Comparison of ENCODE assay signal across 10 cellular contexts in the genomic region with DNA sequence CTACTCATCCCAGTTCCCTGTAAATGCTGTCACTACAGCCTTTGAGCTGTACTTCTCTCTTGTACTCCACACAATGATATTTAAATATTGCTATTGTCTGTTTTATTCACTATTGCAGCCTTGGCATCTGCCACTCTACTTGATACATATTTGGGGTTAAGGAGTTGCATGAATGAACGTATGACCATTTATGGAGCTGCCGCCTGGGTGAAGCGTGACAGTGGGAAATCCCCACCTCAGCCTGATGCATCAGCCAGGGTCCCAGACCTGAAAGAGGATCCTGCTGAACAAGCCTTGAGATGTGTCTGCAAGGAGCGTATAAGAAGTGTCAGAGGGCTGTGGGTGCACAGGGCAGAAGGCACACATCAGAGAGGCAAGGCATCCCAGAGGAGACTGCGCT. TPM values are rescaled to one million over a fixed set of nuclear protein-coding genes. Genes with fewer than 3 reads are reported as not detected.
DNase-seq lines count a peak whose midpoint lies in the region; ATAC-seq, FAIRE-seq and TF ChIP-seq lines count a peak whose summit lies in the region.
"Had no signal": no experiment of that assay in that cellular context is flagged by ENCODE, and none has a peak within 500 bp of the region (broad histone marks: within the 10 kb centered on the region; RNA-seq: fewer than 3 reads in every experiment).

No MANE protein-coding gene starts in this region.

- TF ChIP-seq CTCF in pancreas (IDR thresholded peaks at IDR 0.05) (no peak), colonic mucosa (IDR thresholded peaks at IDR 0.05) (no peak), D721Med (IDR thresholded peaks at IDR 0.05; ENCODE audit: insufficient read depth, missing control alignments) (no peak)

- H3K27ac Mint-ChIP-seq in activated naive CD4-positive, alpha-beta T cell treated with anti-CD3 and anti-CD28 coated beads, Interleukin-2, amount 10 ng/mL, durations not matched to agents 7 days and 5 days = no peak overlapping the region
- H3K27ac Mint-ChIP-seq in stimulated activated effector memory CD8-positive, alpha-beta T cell treated with anti-CD3 and anti-CD28 coated beads, Interleukin-12 subunit alpha, Interleukin-12 subunit beta, amount 100 ng/mL, for 72 hours = peak overlapping the region; percentile 26
- H3K27ac Mint-ChIP-seq: dendritic cell treated with granulocyte-macrophage colony-stimulating factor and Interleukin-4, amounts not matched to agents 40 ng/mL and 50 ng/mL, for 4 days had no signal

- H3K27me3 ChIP-seq in pancreas (no peaks in the 10 kb centered on the region), colonic mucosa (no peaks in the 10 kb centered on the region)

- H3K36me3 ChIP-seq in pancreas (no peaks in the 10 kb centered on the region), colonic mucosa (no peaks in the 10 kb centered on the region)

- CTCF ChIA-PET in activated naive CD4-positive, alpha-beta T cell treated with anti-CD3 and anti-CD28 coated beads, Interleukin-2, amount 10 ng/mL, durations not matched to agents 7 days and 5 days (lab: Charles Lee) = interaction anchor here (1.8 kb wide), 1 partner anchor 17 kb away, joined by 14 read pairs; no protein-coding TSS in a partner anchor

- peaks cover 18% of the 10 kb centered on the region for H3K4me1 Mint-ChIP-seq in activated naive CD4-positive, alpha-beta T cell treated with anti-CD3 and anti-CD28 coated beads, Interleukin-2, amount 10 ng/mL, durations not matched to agents 7 days and 5 days
- H3K4me1 Mint-ChIP-seq in stimulated activated effector memory CD8-positive, alpha-beta T cell treated with anti-CD3 and anti-CD28 coated beads, Interleukin-12 subunit alpha, Interleukin-12 subunit beta, amount 100 ng/mL, for 72 hours = peaks cover 12% of the 10 kb centered on the region

- no peak overlapping the region for H3K9ac ChIP-seq in colonic mucosa (ENCODE audit: low read depth in 2 of 2, low read length in 2 of 2)

- no peak for FAIRE-seq in pancreas (lab: Jason Lieb, UNC)
- no peak for FAIRE-seq in D721Med (lab: Jason Lieb, UNC)

- H3K4me1 ChIP-seq in pancreas = no peaks in the 10 kb centered on the region
- no peaks in the 10 kb centered on the region for H3K4me1 ChIP-seq in colonic mucosa

- intact Hi-C loops in pancreas (cut with DNase I) (no loop called here), colonic mucosa (cut with DNase I) (no loop called here)

- H3K36me3 Mint-ChIP-seq in activated naive CD4-positive, alpha-beta T cell treated with anti-CD3 and anti-CD28 coated beads, Interleukin-2, amount 10 ng/mL, durations not matched to agents 7 days and 5 days = no peaks in the 10 kb centered on the region
- no peaks in the 10 kb centered on the region for H3K36me3 Mint-ChIP-seq in stimulated activated effector memory CD8-positive, alpha-beta T cell treated with anti-CD3 and anti-CD28 coated beads, Interleukin-12 subunit alpha, Interleukin-12 subunit beta, amount 100 ng/mL, for 72 hours

- H3K4me3 ChIP-seq in pancreas = no peak overlapping the region
- no peak overlapping the region for H3K4me3 ChIP-seq in colonic mucosa

- DNase-seq in activated naive CD4-positive, alpha-beta T cell treated with anti-CD3 and anti-CD28 coated beads, Interleukin-2, amount 10 ng/mL, durations not matched to agents 7 days and 5 days = peak; percentile 58
- no peak for DNase-seq in stimulated activated effector memory CD8-positive, alpha-beta T cell treated with anti-CD3 and anti-CD28 coated beads, Interleukin-12 subunit alpha, Interleukin-12 subunit beta, amount 100 ng/mL, for 72 hours (ENCODE audit: low spot score in 2 of 2)
- no peak for DNase-seq in pancreas
- no peak for DNase-seq in colonic mucosa
- no peak for DNase-seq in D721Med (ENCODE audit: insufficient read length, low spot score)
- no peak for DNase-seq in AML-193 (lab: John Stamatoyannopoulos, UW)
- DNase-seq: KBM-7 had no signal

- H3K9me3 Mint-ChIP-seq in activated naive CD4-positive, alpha-beta T cell treated with anti-CD3 and anti-CD28 coated beads, Interleukin-2, amount 10 ng/mL, durations not matched to agents 7 days and 5 days = no peaks in the 10 kb centered on the region
- no peaks in the 10 kb centered on the region for H3K9me3 Mint-ChIP-seq in stimulated activated effector memory CD8-positive, alpha-beta T cell treated with anti-CD3 and anti-CD28 coated beads, Interleukin-12 subunit alpha, Interleukin-12 subunit beta, amount 100 ng/mL, for 72 hours
- H3K9me3 Mint-ChIP-seq: dendritic cell treated with granulocyte-macrophage colony-stimulating factor and Interleukin-4, amounts not matched to agents 40 ng/mL and 50 ng/mL, for 4 days had no signal

- H3K9me3 ChIP-seq in pancreas = no peaks in the 10 kb centered on the region
- H3K9me3 ChIP-seq in colonic mucosa = no peaks in the 10 kb centered on the region

- 91 to 93% methylated on average over 5 of the region's 5 CpGs for whole genome bisulfite sequencing in pancreas, 2 donors

- H3K27ac ChIP-seq in pancreas (no peak overlapping the region), colonic mucosa (no peak overlapping the region)

- peak; percentile 94 for ATAC-seq in GM19463 (IDR thresholded peaks at IDR 0.05; ENCODE audit: unreplicated experiment)
- ATAC-seq in HG03457 (IDR thresholded peaks at IDR 0.05; ENCODE audit: unreplicated experiment) = peak; percentile 79
- ATAC-seq in stimulated activated effector memory CD8-positive, alpha-beta T cell treated with anti-CD3 and anti-CD28 coated beads, Interleukin-12 subunit alpha, Interleukin-12 subunit beta, amount 100 ng/mL, for 72 hours = peak; percentile 86
- ATAC-seq in pancreas = no peak

- H3K4me3 Mint-ChIP-seq in activated naive CD4-positive, alpha-beta T cell treated with anti-CD3 and anti-CD28 coated beads, Interleukin-2, amount 10 ng/mL, durations not matched to agents 7 days and 5 days = no peak overlapping the region
- H3K4me3 Mint-ChIP-seq in stimulated activated effector memory CD8-positive, alpha-beta T cell treated with anti-CD3 and anti-CD28 coated beads, Interleukin-12 subunit alpha, Interleukin-12 subunit beta, amount 100 ng/mL, for 72 hours = peak overlapping the region; percentile 2
- H3K4me3 Mint-ChIP-seq: dendritic cell treated with granulocyte-macrophage colony-stimulating factor and Interleukin-4, amounts not matched to agents 40 ng/mL and 50 ng/mL, for 4 days had no signal

- peaks cover 27% of the 10 kb centered on the region for H3K27me3 Mint-ChIP-seq in activated naive CD4-positive, alpha-beta T cell treated with anti-CD3 and anti-CD28 coated beads, Interleukin-2, amount 10 ng/mL, durations not matched to agents 7 days and 5 days

RNA-seq across cellular contexts. Expression of gene MRPL35, which starts 39.1 kb away (rescaled TPM):
- total RNA-seq in pancreas (10 to 100 TPM in 4 of 6 donors, 1 to 10 TPM in 2; 6.1 to 17.5 (median 13.9) TPM), colonic mucosa (10 to 100 TPM; 88.1 to 88.9 TPM)
- 10 to 100 TPM in 1 of 2 donors, 1 to 10 TPM in 1; 9.1 to 12.0 TPM for polyA plus RNA-seq in pancreas

RNA-seq across cellular contexts. Expression of gene IMMT, which starts 43.1 kb away (rescaled TPM):
- total RNA-seq in pancreas (10 to 100 TPM; 28.7 to 44.5 (median 38.2) TPM), colonic mucosa (100 to 1,000 TPM; 125 to 127 TPM)
- 10 to 100 TPM; 18.1 to 39.3 TPM for polyA plus RNA-seq in pancreas

Comparison
In these comparisons a context has a peak if more than half of its experiments do, and no peak if none do; other contexts are left out.
1. ATAC-seq: peak in GM19463 (single experiment), HG03457 (single experiment) and stimulated activated effector memory CD8-positive, alpha-beta T cell treated with anti-CD3 and anti-CD28 coated beads, Interleukin-12 subunit alpha, Interleukin-12 subunit beta, amount 100 ng/mL, for 72 hours (single experiment); none in pancreas (0 of 4).
2. RNA of gene MRPL35, which starts 39.1 kb away (total RNA-seq): 88.1 to 88.9 TPM in colonic mucosa; 6.1 to 17.5 TPM in pancreas; every median in the first group is over 4 times any median in the second.